21 cellular contexts compared by ENCODE assay signal in the genomic region with DNA sequence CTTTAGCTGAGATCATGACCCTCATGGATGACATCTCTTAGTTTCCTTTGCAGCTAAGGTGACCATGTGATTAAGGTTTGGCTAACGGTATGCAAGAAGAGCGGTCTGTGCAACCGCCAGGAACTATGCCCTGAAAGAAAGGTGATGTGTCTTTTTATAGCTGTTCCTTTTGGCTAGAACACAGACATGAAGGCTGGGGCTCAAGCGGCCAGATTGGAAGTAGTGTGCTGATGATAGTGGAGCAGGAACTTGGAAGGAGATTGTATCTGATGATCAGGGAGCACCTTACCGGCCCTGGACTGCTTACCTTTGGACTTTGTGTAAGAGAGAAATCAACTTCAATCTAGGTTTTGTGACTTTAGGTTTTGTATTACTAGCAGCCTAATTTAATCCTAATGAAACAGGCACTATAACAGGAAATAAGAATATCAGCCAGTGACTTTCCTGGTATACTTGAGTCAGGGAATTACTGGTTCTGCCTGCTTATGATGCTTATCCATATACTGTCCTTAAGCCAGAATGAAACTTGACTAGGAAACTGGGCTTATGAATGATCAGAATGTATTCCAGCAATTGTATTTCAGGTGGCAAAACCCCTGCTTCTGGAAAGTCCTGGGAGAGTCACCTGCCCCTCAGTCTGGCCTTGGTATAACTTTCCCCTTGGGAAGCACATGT.
DNase-seq lines count a peak whose midpoint lies in the region; ATAC-seq and TF ChIP-seq lines count a peak whose summit lies in the region.
"Had no signal": no experiment of that assay in that cellular context is flagged by ENCODE, and none has a peak within 500 bp of the region (broad histone marks: within the 10 kb centered on the region; RNA-seq: fewer than 3 reads in every experiment).

No MANE protein-coding gene starts in this region.

- no peaks in the 10 kb centered on the region for H3K9me3 Mint-ChIP-seq in activated CD4-positive, alpha-beta memory T cell treated with anti-CD3 and anti-CD28 coated beads, Interleukin-2, amount 10 ng/mL, durations not matched to agents 7 days and 5 days

- POLR2A ChIA-PET in activated CD4-positive, alpha-beta memory T cell treated with anti-CD3 and anti-CD28 coated beads, Interleukin-2, amount 10 ng/mL, durations not matched to agents 7 days and 5 days (lab: Charles Lee) = no interaction called here

- DNase-seq in G401 (ENCODE audit: low spot score) (peak; percentile 77), cerebellar cortex (ENCODE audit: low spot score) (peak; percentile 74), left ventricle myocardium superior (no peak), psoas muscle (peak; percentile 16 to 54), SHP77 (lab: John Stamatoyannopoulos, UW) (no peak)
- no peak for DNase-seq in activated CD4-positive, alpha-beta memory T cell treated with anti-CD3 and anti-CD28 coated beads, Interleukin-2, amount 10 ng/mL, durations not matched to agents 7 days and 5 days
- DNase-seq: Calu3; CD8-positive, alpha-beta memory T cell; DMS153; GM23248; HCEC 1CT; KBM-7; NCI-H1092; NCI-H1436; NCI-H187 treated with DMSO at 0.1 percent for 48 hours; NCI-H2107; NCI-H446 treated with DMSO at 0.1 percent for 48 hours; NCI-H526 treated with DMSO at 0.1 percent for 48 hours had no signal

- H3K27me3 Mint-ChIP-seq in activated CD4-positive, alpha-beta memory T cell treated with anti-CD3 and anti-CD28 coated beads, Interleukin-2, amount 10 ng/mL, durations not matched to agents 7 days and 5 days = peaks cover 2% of the 10 kb centered on the region

- no peak overlapping the region for H3K4me3 Mint-ChIP-seq in activated CD4-positive, alpha-beta memory T cell treated with anti-CD3 and anti-CD28 coated beads, Interleukin-2, amount 10 ng/mL, durations not matched to agents 7 days and 5 days
- H3K4me3 Mint-ChIP-seq: CD8-positive, alpha-beta memory T cell had no signal

- no peaks in the 10 kb centered on the region for H3K9me3 ChIP-seq in psoas muscle

- H3K27ac ChIP-seq in psoas muscle = peak overlapping the region; percentile 74
- H3K27ac ChIP-seq: C4-2B, GM23248, HL-60 had no signal

- no peaks in the 10 kb centered on the region for H3K4me1 Mint-ChIP-seq in activated CD4-positive, alpha-beta memory T cell treated with anti-CD3 and anti-CD28 coated beads, Interleukin-2, amount 10 ng/mL, durations not matched to agents 7 days and 5 days
- H3K4me1 Mint-ChIP-seq: CD8-positive, alpha-beta memory T cell had no signal

- H3K36me3 ChIP-seq in psoas muscle (ENCODE audit: insufficient read depth in 1 of 2, low read depth in 1 of 2) = no peaks in the 10 kb centered on the region

- 27 to 51% (median 38%) methylated on average over 5 of the region's 5 CpGs for WGBS in psoas muscle, 3 donors

- in situ Hi-C loops in G401 (cut with HindIII; ENCODE audit: low sequenced_read_pairs) = no loop called here

- no peak overlapping the region for H3K4me3 ChIP-seq in psoas muscle
- H3K4me3 ChIP-seq: GM23248 had no signal

- TF ChIP-seq CTCF in psoas muscle (IDR thresholded peaks at IDR 0.05) = no peak

- ATAC-seq in left ventricle myocardium superior (peak; percentile 96), psoas muscle (peak; percentile 88 to 99 (median 92)), GM19324 (IDR thresholded peaks at IDR 0.05; ENCODE audit: low FRiP score, unreplicated experiment) (no peak)

- H3K4me1 ChIP-seq in psoas muscle = peaks cover 12% of the 10 kb centered on the region

- intact Hi-C loops in left ventricle myocardium superior (cut with micrococcal nuclease) (no loop called here), psoas muscle (cut with DNase I) (no loop called here)

- CTCF ChIA-PET in activated CD4-positive, alpha-beta memory T cell treated with anti-CD3 and anti-CD28 coated beads, Interleukin-2, amount 10 ng/mL, durations not matched to agents 7 days and 5 days (lab: Charles Lee) = no interaction called here

- no peaks in the 10 kb centered on the region for H3K36me3 Mint-ChIP-seq in activated CD4-positive, alpha-beta memory T cell treated with anti-CD3 and anti-CD28 coated beads, Interleukin-2, amount 10 ng/mL, durations not matched to agents 7 days and 5 days (ENCODE audit: low read depth)

- H3K27me3 ChIP-seq in psoas muscle (ENCODE audit: insufficient read depth in 3 of 3, low read length in 2 of 3) = no peaks in the 10 kb centered on the region

- no peak overlapping the region for H3K27ac Mint-ChIP-seq in activated CD4-positive, alpha-beta memory T cell treated with anti-CD3 and anti-CD28 coated beads, Interleukin-2, amount 10 ng/mL, durations not matched to agents 7 days and 5 days
- H3K27ac Mint-ChIP-seq: CD8-positive, alpha-beta memory T cell had no signal

Comparison
In these comparisons a context has a peak if more than half of its experiments do, and no peak if none do; other contexts are left out.
1. DNase-seq: peak in G401 (single experiment), cerebellar cortex (single experiment) and psoas muscle (2 of 2); none in left ventricle myocardium superior (single experiment), activated CD4-positive, alpha-beta memory T cell treated with anti-CD3 and anti-CD28 coated beads, Interleukin-2, amount 10 ng/mL, durations not matched to agents 7 days and 5 days (single experiment) and SHP77 (0 of 2).